In the genomic region with DNA sequence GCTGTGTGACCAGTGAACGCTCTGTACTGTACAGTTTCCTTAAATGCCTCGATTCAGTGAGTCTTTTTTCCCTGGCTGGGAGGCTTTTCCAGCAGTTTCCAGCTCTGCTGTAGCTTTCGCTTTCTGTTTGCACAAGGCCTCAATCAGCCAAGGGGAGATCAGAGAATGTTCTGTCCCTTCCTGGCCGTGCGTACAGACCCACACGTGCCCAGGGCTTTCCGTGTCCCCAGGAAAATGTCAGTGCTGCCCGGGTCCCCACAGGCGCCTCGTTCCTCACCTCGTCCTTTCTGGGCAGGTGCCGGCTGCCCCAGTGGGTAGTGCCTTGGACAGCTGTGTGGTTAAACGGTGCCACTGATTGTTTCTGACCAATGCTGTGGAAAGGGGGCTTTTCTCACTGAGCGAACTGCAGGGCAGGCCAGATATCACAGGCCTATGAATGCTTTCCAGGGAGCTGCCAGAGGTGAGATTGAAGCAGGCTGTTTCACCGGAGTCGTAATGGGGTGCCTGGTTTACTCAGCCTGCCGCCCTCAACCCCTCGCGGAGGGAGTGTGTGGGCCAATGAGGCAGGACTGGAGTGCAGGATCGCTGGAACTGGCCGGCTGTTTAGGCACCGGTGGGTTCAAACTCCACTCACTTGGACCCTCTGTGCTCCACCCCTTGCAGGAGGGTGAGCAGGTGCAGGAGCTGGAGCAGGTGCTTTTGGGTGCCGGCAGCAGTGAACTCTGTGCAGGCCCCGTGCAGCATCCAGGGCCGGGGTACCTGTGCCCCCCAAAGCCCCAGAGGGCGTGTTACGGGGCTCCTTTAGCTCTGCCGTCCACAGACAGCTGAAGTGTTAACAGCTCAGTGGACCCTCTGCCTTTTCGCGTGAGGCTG, we compare ENCODE assay signal across 16 cellular contexts. TPM values are rescaled to one million over a fixed set of nuclear protein-coding genes. Genes with fewer than 3 reads are reported as not detected.
A peak's percentile ranks its signal among the peaks of the same experiment; 100 is the strongest.
DNase-seq lines count a peak whose midpoint lies in the region; ATAC-seq and TF ChIP-seq lines count a peak whose summit lies in the region.
"Had no signal": no experiment of that assay in that cellular context is flagged by ENCODE, and none has a peak within 500 bp of the region (broad histone marks: within the 10 kb centered on the region; RNA-seq: fewer than 3 reads in every experiment).

No MANE protein-coding gene starts in this region.

- peaks cover 7 to 20% (median 12%) of the 10 kb centered on the region in 4 donors for H3K4me1 ChIP-seq in stomach

- peak overlapping the region in 1 of 4 donors; percentile 15 for H3K4me3 ChIP-seq in stomach
- H3K4me3 ChIP-seq: thyroid gland had no signal

- CTCF ChIA-PET in activated CD4-positive, alpha-beta T cell treated with anti-CD3 and anti-CD28 coated beads, Interleukin-2, amount 10 ng/mL, durations not matched to agents 7 days and 5 days (lab: Charles Lee), result interaction anchor here (0.9 kb wide), 1 partner anchor 295 kb away, joined by 3 read pairs; no protein-coding TSS in a partner anchor
- CTCF ChIA-PET in activated CD4-positive, alpha-beta memory T cell treated with anti-CD3 and anti-CD28 coated beads, Interleukin-2, amount 10 ng/mL, durations not matched to agents 7 days and 5 days (lab: Charles Lee), result no interaction called here

- H3K27me3 Mint-ChIP-seq in activated CD4-positive, alpha-beta T cell treated with anti-CD3 and anti-CD28 coated beads, Interleukin-2, amount 10 ng/mL, durations not matched to agents 7 days and 5 days, result peaks cover 17% of the 10 kb centered on the region
- H3K27me3 Mint-ChIP-seq in activated T-helper 1 cell treated with anti-CD3 and anti-CD28 coated beads, Interleukin-12 subunit alpha, Interleukin-12 subunit beta, Interleukin-2, Interleukin-4 antibody, amounts not matched to agents 30 ng/mL and 10 ng/mL and 1 ng/mL, durations not matched to agents 14 hours and 24 hours and 36 hours (ENCODE audit: insufficient read depth), result peaks cover 13% of the 10 kb centered on the region
- H3K27me3 Mint-ChIP-seq in activated CD4-positive, alpha-beta memory T cell treated with anti-CD3 and anti-CD28 coated beads, Interleukin-2, amount 10 ng/mL, durations not matched to agents 7 days and 5 days, result peaks cover 18% of the 10 kb centered on the region

- peak overlapping the region; percentile 31 for H3K27ac Mint-ChIP-seq in activated CD4-positive, alpha-beta T cell treated with anti-CD3 and anti-CD28 coated beads, Interleukin-2, amount 10 ng/mL, durations not matched to agents 7 days and 5 days
- H3K27ac Mint-ChIP-seq in activated T-helper 1 cell treated with anti-CD3 and anti-CD28 coated beads, Interleukin-12 subunit alpha, Interleukin-12 subunit beta, Interleukin-2, Interleukin-4 antibody, amounts not matched to agents 30 ng/mL and 10 ng/mL and 1 ng/mL, durations not matched to agents 14 hours and 24 hours and 36 hours, result peak overlapping the region; percentile 42
- no peak overlapping the region for H3K27ac Mint-ChIP-seq in activated CD4-positive, alpha-beta memory T cell treated with anti-CD3 and anti-CD28 coated beads, Interleukin-2, amount 10 ng/mL, durations not matched to agents 7 days and 5 days

- no peak overlapping the region for H3K4me3 Mint-ChIP-seq in activated CD4-positive, alpha-beta T cell treated with anti-CD3 and anti-CD28 coated beads, Interleukin-2, amount 10 ng/mL, durations not matched to agents 7 days and 5 days
- H3K4me3 Mint-ChIP-seq in activated T-helper 1 cell treated with anti-CD3 and anti-CD28 coated beads, Interleukin-12 subunit alpha, Interleukin-12 subunit beta, Interleukin-2, Interleukin-4 antibody, amounts not matched to agents 30 ng/mL and 10 ng/mL and 1 ng/mL, durations not matched to agents 14 hours and 24 hours and 36 hours, result no peak overlapping the region
- no peak overlapping the region for H3K4me3 Mint-ChIP-seq in activated CD4-positive, alpha-beta memory T cell treated with anti-CD3 and anti-CD28 coated beads, Interleukin-2, amount 10 ng/mL, durations not matched to agents 7 days and 5 days

- intact Hi-C loops in activated T-helper 1 cell treated with anti-CD3 and anti-CD28 coated beads, Interleukin-12 subunit alpha, Interleukin-12 subunit beta, Interleukin-2, Interleukin-4 antibody, amounts not matched to agents 30 ng/mL and 10 ng/mL and 1 ng/mL, durations not matched to agents 14 hours and 24 hours and 36 hours (cut with micrococcal nuclease), result no loop called here
- intact Hi-C loops in stomach (cut with DNase I; ENCODE audit: low total_unique reads), result no loop called here

- peaks cover 0 to 15% (median 9%) of the 10 kb centered on the region in 4 donors for H3K9me3 ChIP-seq in stomach
- H3K9me3 ChIP-seq: SK-N-SH, thyroid gland had no signal

- POLR2A ChIA-PET in activated CD4-positive, alpha-beta T cell treated with anti-CD3 and anti-CD28 coated beads, Interleukin-2, amount 10 ng/mL, durations not matched to agents 7 days and 5 days (lab: Charles Lee), result no interaction called here
- POLR2A ChIA-PET in activated CD4-positive, alpha-beta memory T cell treated with anti-CD3 and anti-CD28 coated beads, Interleukin-2, amount 10 ng/mL, durations not matched to agents 7 days and 5 days (lab: Charles Lee), result interaction anchor here (0.8 to 1.3 kb wide), 2 partner anchors 52 to 395 kb away, joined by 3 read pairs; no protein-coding TSS in a partner anchor

- TF ChIP-seq POLR2A in stomach (IDR thresholded peaks at IDR 0.05), result no peak

- H3K27me3 ChIP-seq in stomach, result peaks cover 0 to 30% (median 9%) of the 10 kb centered on the region in 3 donors
- H3K27me3 ChIP-seq: thyroid gland had no signal

- peak; percentile 74 for ATAC-seq in left lobe of liver
- no peak for ATAC-seq in HG03520 (IDR thresholded peaks at IDR 0.05; ENCODE audit: unreplicated experiment)
- no peak for ATAC-seq in HG02852 (IDR thresholded peaks at IDR 0.05; ENCODE audit: unreplicated experiment)

- H3K36me3 ChIP-seq in stomach, result peaks cover 6 to 27% (median 25%) of the 10 kb centered on the region in 4 donors

- TF ChIP-seq CTCF in stomach (IDR thresholded peaks at IDR 0.05), result no peak

- H3K9me3 Mint-ChIP-seq in activated CD4-positive, alpha-beta T cell treated with anti-CD3 and anti-CD28 coated beads, Interleukin-2, amount 10 ng/mL, durations not matched to agents 7 days and 5 days, result no peaks in the 10 kb centered on the region
- H3K9me3 Mint-ChIP-seq in activated T-helper 1 cell treated with anti-CD3 and anti-CD28 coated beads, Interleukin-12 subunit alpha, Interleukin-12 subunit beta, Interleukin-2, Interleukin-4 antibody, amounts not matched to agents 30 ng/mL and 10 ng/mL and 1 ng/mL, durations not matched to agents 14 hours and 24 hours and 36 hours, result no peaks in the 10 kb centered on the region
- no peaks in the 10 kb centered on the region for H3K9me3 Mint-ChIP-seq in activated CD4-positive, alpha-beta memory T cell treated with anti-CD3 and anti-CD28 coated beads, Interleukin-2, amount 10 ng/mL, durations not matched to agents 7 days and 5 days
- H3K9me3 Mint-ChIP-seq: activated naive CD4-positive, alpha-beta T cell treated with anti-CD3 and anti-CD28 coated beads, Interleukin-2, amount 50 U/mL, for 72 hours had no signal

- peak overlapping the region in 4 of 5 donors; percentile 24 to 67 (median 34) for H3K27ac ChIP-seq in stomach
- H3K27ac ChIP-seq: heart right ventricle had no signal

- WGBS in stomach, 5 donors, result 66 to 83% (median 76%) methylated on average over 24 to 30 of the region's 30 CpGs

- DNase-seq in activated CD4-positive, alpha-beta T cell treated with anti-CD3 and anti-CD28 coated beads, Interleukin-2, amount 10 ng/mL, durations not matched to agents 7 days and 5 days, result no peak
- no peak for DNase-seq in activated CD4-positive, alpha-beta T cell treated with anti-CD3 and anti-CD28 coated beads, Interleukin-2, amount 50 U/mL, for 4 hours
- DNase-seq in activated T-helper 1 cell treated with anti-CD3 and anti-CD28 coated beads, Interleukin-12 subunit alpha, Interleukin-12 subunit beta, Interleukin-2, Interleukin-4 antibody, amounts not matched to agents 30 ng/mL and 10 ng/mL and 1 ng/mL, durations not matched to agents 14 hours and 24 hours and 36 hours (ENCODE audit: low spot score), result no peak
- DNase-seq in left lobe of liver (ENCODE audit: low spot score), result peak; percentile 76
- DNase-seq in stomach, result peak; percentile 40
- no peak for DNase-seq in activated CD4-positive, alpha-beta memory T cell treated with anti-CD3 and anti-CD28 coated beads, Interleukin-2, amount 10 ng/mL, durations not matched to agents 7 days and 5 days
- DNase-seq: activated CD4-positive, alpha-beta T cell treated with anti-CD3 and anti-CD28 coated beads for 48 hours; heart right ventricle; mesendoderm; NCI-H1436 treated with DMSO at 0.1 percent for 48 hours; NCI-H69; SK-N-SH had no signal

- peaks cover 17% of the 10 kb centered on the region for H3K4me1 Mint-ChIP-seq in activated CD4-positive, alpha-beta T cell treated with anti-CD3 and anti-CD28 coated beads, Interleukin-2, amount 10 ng/mL, durations not matched to agents 7 days and 5 days
- H3K4me1 Mint-ChIP-seq in activated T-helper 1 cell treated with anti-CD3 and anti-CD28 coated beads, Interleukin-12 subunit alpha, Interleukin-12 subunit beta, Interleukin-2, Interleukin-4 antibody, amounts not matched to agents 30 ng/mL and 10 ng/mL and 1 ng/mL, durations not matched to agents 14 hours and 24 hours and 36 hours (ENCODE audit: low read depth), result peaks cover 16% of the 10 kb centered on the region
- peaks cover 10% of the 10 kb centered on the region for H3K4me1 Mint-ChIP-seq in activated CD4-positive, alpha-beta memory T cell treated with anti-CD3 and anti-CD28 coated beads, Interleukin-2, amount 10 ng/mL, durations not matched to agents 7 days and 5 days

- peaks cover 9% of the 10 kb centered on the region for H3K36me3 Mint-ChIP-seq in activated CD4-positive, alpha-beta T cell treated with anti-CD3 and anti-CD28 coated beads, Interleukin-2, amount 10 ng/mL, durations not matched to agents 7 days and 5 days (ENCODE audit: low read depth)
- H3K36me3 Mint-ChIP-seq in activated T-helper 1 cell treated with anti-CD3 and anti-CD28 coated beads, Interleukin-12 subunit alpha, Interleukin-12 subunit beta, Interleukin-2, Interleukin-4 antibody, amounts not matched to agents 30 ng/mL and 10 ng/mL and 1 ng/mL, durations not matched to agents 14 hours and 24 hours and 36 hours (ENCODE audit: low read depth), result peaks cover 4% of the 10 kb centered on the region
- H3K36me3 Mint-ChIP-seq in activated CD4-positive, alpha-beta memory T cell treated with anti-CD3 and anti-CD28 coated beads, Interleukin-2, amount 10 ng/mL, durations not matched to agents 7 days and 5 days (ENCODE audit: low read depth), result peaks cover 5% of the 10 kb centered on the region

- no peak for TF ChIP-seq EP300 in stomach (IDR thresholded peaks at IDR 0.05)

RNA-seq across cellular contexts. Expression of a gene that starts 44.4 kb away (rescaled TPM):
- 1 to 10 TPM; 8.3 to 9.2 TPM for total RNA-seq in activated CD4-positive, alpha-beta T cell treated with anti-CD3 and anti-CD28 coated beads, Interleukin-2, amount 10 ng/mL, durations not matched to agents 7 days and 5 days
- 8.1 and 9.5 TPM in 2 replicates for total RNA-seq in activated T-helper 1 cell treated with anti-CD3 and anti-CD28 coated beads, Interleukin-12 subunit alpha, Interleukin-12 subunit beta, Interleukin-2, Interleukin-4 antibody, amounts not matched to agents 30 ng/mL and 10 ng/mL and 1 ng/mL, durations not matched to agents 14 hours and 24 hours and 36 hours
- total RNA-seq in left lobe of liver (5.3 TPM), stomach (10 to 100 TPM in 1 of 5 donors, 1 to 10 TPM in 4; 4.1 to 11.7 (median 4.9) TPM)
- 1 to 10 TPM; 1.2 to 7.2 (median 1.5) TPM for polyA plus RNA-seq in stomach
- 1 to 10 TPM; 6.6 to 6.8 TPM for total RNA-seq in activated CD4-positive, alpha-beta memory T cell treated with anti-CD3 and anti-CD28 coated beads, Interleukin-2, amount 10 ng/mL, durations not matched to agents 7 days and 5 days

Comparison
In these comparisons a context has a peak if more than half of its experiments do, and no peak if none do; other contexts are left out.
1. DNase-seq: peak in left lobe of liver (single experiment) and stomach (single experiment); none in activated CD4-positive, alpha-beta T cell treated with anti-CD3 and anti-CD28 coated beads, Interleukin-2, amount 10 ng/mL, durations not matched to agents 7 days and 5 days (single experiment), activated CD4-positive, alpha-beta T cell treated with anti-CD3 and anti-CD28 coated beads, Interleukin-2, amount 50 U/mL, for 4 hours (0 of 2), activated T-helper 1 cell treated with anti-CD3 and anti-CD28 coated beads, Interleukin-12 subunit alpha, Interleukin-12 subunit beta, Interleukin-2, Interleukin-4 antibody, amounts not matched to agents 30 ng/mL and 10 ng/mL and 1 ng/mL, durations not matched to agents 14 hours and 24 hours and 36 hours (single experiment) and activated CD4-positive, alpha-beta memory T cell treated with anti-CD3 and anti-CD28 coated beads, Interleukin-2, amount 10 ng/mL, durations not matched to agents 7 days and 5 days (single experiment).